In the genomic region with DNA sequence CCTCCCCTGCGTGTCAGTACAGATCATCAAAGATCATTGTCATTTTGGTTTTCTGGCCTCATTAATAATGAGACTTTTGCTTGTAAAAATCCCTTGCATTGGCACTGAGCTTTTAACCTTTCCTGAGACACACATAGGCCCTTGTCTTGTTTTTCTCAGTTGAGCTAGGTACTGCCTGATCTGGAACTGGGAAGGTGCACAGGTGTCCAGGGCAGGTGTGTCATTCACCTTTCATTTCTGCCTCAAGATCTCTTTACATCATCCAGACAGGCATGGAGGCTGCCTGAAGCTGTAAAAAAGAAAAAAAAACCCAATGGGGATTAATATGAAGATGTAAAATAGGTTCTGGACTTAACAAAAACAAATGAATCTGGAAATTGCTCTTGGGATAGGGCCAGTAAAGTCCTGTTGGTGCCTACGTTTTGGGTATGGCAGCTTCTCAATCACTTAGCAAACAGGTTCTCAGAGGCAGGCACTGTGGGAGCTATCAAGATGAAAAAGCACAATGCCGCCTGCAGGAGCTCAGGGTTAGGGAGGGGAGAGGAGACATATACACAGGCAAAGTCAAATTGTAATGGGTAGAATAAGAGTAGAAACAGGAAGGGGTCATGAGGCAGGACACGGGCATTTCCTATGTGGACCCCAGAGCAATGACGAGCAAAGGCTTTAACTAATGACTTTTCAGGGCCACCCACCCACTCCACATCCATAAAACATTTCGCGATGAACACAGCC, we compare ENCODE assay signal across 8 cellular contexts. TPM values are rescaled to one million over a fixed set of nuclear protein-coding genes. Genes with fewer than 3 reads are reported as not detected.
A peak's percentile ranks its signal among the peaks of the same experiment; 100 is the strongest.
DNase-seq lines count a peak whose midpoint lies in the region; ATAC-seq, FAIRE-seq and TF ChIP-seq lines count a peak whose summit lies in the region.

No MANE protein-coding gene starts in this region.

- H3K36me3 ChIP-seq in DND-41 (ENCODE audit: insufficient read depth, low read length) (no peaks in the 10 kb centered on the region), NT2/D1 (ENCODE audit: insufficient read depth, insufficient read length, low read length) (no peaks in the 10 kb centered on the region), endothelial cell of umbilical vein (ENCODE audit: control insufficient read depth in 2 of 2, extremely low read depth in 1 of 2, insufficient read depth in 2 of 2, low read length in 2 of 2) (no peaks in the 10 kb centered on the region), trophoblast cell (ENCODE audit: control insufficient read depth in 1 of 2, insufficient read depth in 2 of 2, low read length in 2 of 2) (no peaks in the 10 kb centered on the region)

- POLR2A ChIA-PET in endothelial cell of umbilical vein (lab: Charles Lee): no interaction called here

- H3K27ac ChIP-seq in DND-41 (ENCODE audit: low read length) (peak overlapping the region; percentile 79), endothelial cell of umbilical vein (ENCODE audit: insufficient read depth, low read depth, low read length) (no peak overlapping the region), trophoblast cell (ENCODE audit: low read depth, low read length) (no peak overlapping the region)

- dilution Hi-C loops in endothelial cell of umbilical vein (cut with MboI; ENCODE audit: extremely low pct_ligation_motif_present, low sequenced_read_pairs): no loop called here

- no peaks in the 10 kb centered on the region for H3K9me1 ChIP-seq in endothelial cell of umbilical vein (replicated peaks; ENCODE audit: control insufficient read depth, extremely low read depth, insufficient read depth, low read length)

- no peak overlapping the region for H3K23ac ChIP-seq in trophoblast cell (ENCODE audit: low read length)

- intact Hi-C loops in endothelial cell of umbilical vein (cut with micrococcal nuclease): no loop called here

- TF ChIP-seq CTCF in DND-41 (IDR thresholded peaks at IDR 0.05; ENCODE audit: borderline replicate concordance, extremely low read depth, low read length, poor library complexity, severe bottlenecking): no peak
- no peak for TF ChIP-seq CTCF in endothelial cell of umbilical vein (IDR thresholded peaks at IDR 0.05; ENCODE audit: extremely low read depth in 1 of 2, insufficient read depth in 1 of 2, low read depth in 1 of 2, low read length in 2 of 2)

- H3K4me2 ChIP-seq in DND-41 (ENCODE audit: insufficient read depth, low read length): peak overlapping the region; percentile 78
- peak overlapping the region; percentile 5 for H3K4me2 ChIP-seq in endothelial cell of umbilical vein (ENCODE audit: insufficient read depth, low read length)
- H3K4me2 ChIP-seq in trophoblast cell (ENCODE audit: low read length): peak overlapping the region; percentile 68

- peak overlapping the region in 1 of 2 experiments; percentile 84; a peak in 3 of 4 replicates for H3K4me3 ChIP-seq in DND-41 (ENCODE audit: low read depth in 1 of 2, low read length in 2 of 2)
- peak overlapping the region; percentile 64 for H3K4me3 ChIP-seq in NT2/D1 (ENCODE audit: insufficient read length, low read depth)
- H3K4me3 ChIP-seq in endothelial cell of umbilical vein (replicated peaks in 1 of 3; ENCODE audit: insufficient read depth in 1 of 3, low read depth in 1 of 3, low read length in 3 of 3): no peak overlapping the region
- H3K4me3 ChIP-seq in trophoblast cell (ENCODE audit: low read depth, low read length): no peak overlapping the region

- H2BK120ac ChIP-seq in trophoblast cell (ENCODE audit: insufficient read depth, low read length, poor library complexity): no peak overlapping the region

- H3K4me1 ChIP-seq in DND-41 (ENCODE audit: insufficient read depth, low read length): peaks cover 44% of the 10 kb centered on the region
- H3K4me1 ChIP-seq in NT2/D1 (ENCODE audit: insufficient read depth, insufficient read length): peaks cover 28% of the 10 kb centered on the region
- peaks cover 5% of the 10 kb centered on the region for H3K4me1 ChIP-seq in endothelial cell of umbilical vein (ENCODE audit: control insufficient read depth, extremely low read depth, insufficient read depth, low read length)
- peaks cover 11 to 15% of the 10 kb centered on the region in 2 experiments for H3K4me1 ChIP-seq in trophoblast cell (ENCODE audit: control insufficient read depth in 1 of 2, insufficient read depth in 2 of 2, low read length in 2 of 2)

- no peak overlapping the region for H4K91ac ChIP-seq in trophoblast cell (ENCODE audit: low read depth, low read length)

- no peaks in the 10 kb centered on the region for H3K27me3 ChIP-seq in DND-41 (ENCODE audit: insufficient read depth, low read length, poor library complexity)
- H3K27me3 ChIP-seq in NT2/D1 (ENCODE audit: insufficient read depth, insufficient read length): peaks cover 7% of the 10 kb centered on the region
- peaks cover 0 to 6% of the 10 kb centered on the region in 2 experiments for H3K27me3 ChIP-seq in endothelial cell of umbilical vein (ENCODE audit: control insufficient read depth in 2 of 2, insufficient read depth in 2 of 2, low read length in 2 of 2)
- H3K27me3 ChIP-seq in trophoblast cell (ENCODE audit: insufficient read depth, low read length): peaks cover 35% of the 10 kb centered on the region

- BruUV-seq in endothelial cell of umbilical vein (replicated peaks; lab: Mats Ljungman, UMichigan): no TSS peak

- TF ChIP-seq POLR2A in endothelial cell of umbilical vein (IDR thresholded peaks at IDR 0.05; ENCODE audit: low read depth, low read length): no peak

- H4K12ac ChIP-seq in trophoblast cell (ENCODE audit: low read depth, low read length): no peak overlapping the region

- H2AFZ ChIP-seq in DND-41 (ENCODE audit: low read depth, low read length) (peak overlapping the region; percentile 85), endothelial cell of umbilical vein (ENCODE audit: low read depth, low read length) (peak overlapping the region; percentile 87), trophoblast cell (ENCODE audit: insufficient read depth, low read length, poor library complexity) (no peak overlapping the region)

- H2BK12ac ChIP-seq in trophoblast cell (ENCODE audit: low read length): no peak overlapping the region

- H4K20me1 ChIP-seq in DND-41 (ENCODE audit: insufficient read depth, low read length) (peaks cover 21% of the 10 kb centered on the region), endothelial cell of umbilical vein (replicated peaks; ENCODE audit: control insufficient read depth, extremely low read depth, insufficient read depth, low read length) (no peaks in the 10 kb centered on the region)

- no peak overlapping the region for H3K14ac ChIP-seq in trophoblast cell (ENCODE audit: low read length)

- H3K18ac ChIP-seq in trophoblast cell (ENCODE audit: low read length): no peak overlapping the region

- ATAC-seq in DND-41 (ENCODE audit: insufficient read depth, low read depth): no peak
- ATAC-seq in HG03039 (IDR thresholded peaks at IDR 0.05; ENCODE audit: unreplicated experiment): no peak
- ATAC-seq in GM19467 (IDR thresholded peaks at IDR 0.05; ENCODE audit: unreplicated experiment): no peak
- ATAC-seq in HG02623 (IDR thresholded peaks at IDR 0.05; ENCODE audit: unreplicated experiment): no peak

- CTCF ChIA-PET in endothelial cell of umbilical vein (lab: Charles Lee): interaction anchor here (1.1 to 18.2 kb wide), 16 partner anchors 10 to 287 kb away, joined by 3 to 1577 read pairs (median 22); a partner anchor contains a TSS

- peaks cover 27% of the 10 kb centered on the region for H3K79me2 ChIP-seq in DND-41 (ENCODE audit: insufficient read depth, low read length)
- no peaks in the 10 kb centered on the region for H3K79me2 ChIP-seq in endothelial cell of umbilical vein (ENCODE audit: control insufficient read depth, insufficient read depth, low read length)
- no peaks in the 10 kb centered on the region for H3K79me2 ChIP-seq in trophoblast cell (ENCODE audit: control insufficient read depth, insufficient read depth, low read length, poor library complexity)

- no peak overlapping the region for H3K4ac ChIP-seq in trophoblast cell (ENCODE audit: low read depth, low read length)

- WGBS in trophoblast cell (ENCODE audit: extremely low coverage, insufficient coverage, insufficient read length): no CpG with 5 or more reads among the region's 7 CpGs

- H2AK5ac ChIP-seq in trophoblast cell (ENCODE audit: low read length): no peak overlapping the region

- DNase-seq in DND-41: no peak
- no peak for DNase-seq in NT2/D1 (ENCODE audit: low read depth, low spot score)
- DNase-seq in endothelial cell of umbilical vein (ENCODE audit: low read depth, low spot score): peak; percentile 3
- DNase-seq in trophoblast cell: no peak
- DNase-seq in NCI-H187 treated with DMSO at 0.1 percent for 48 hours (lab: John Stamatoyannopoulos, UW): no peak

- H4K8ac ChIP-seq in trophoblast cell (ENCODE audit: low read depth, low read length): no peak overlapping the region

- no peaks in the 10 kb centered on the region for H3K9me3 ChIP-seq in DND-41 (ENCODE audit: insufficient read depth, low read length, severe bottlenecking)
- H3K9me3 ChIP-seq in NT2/D1 (ENCODE audit: insufficient read depth, low read length): no peaks in the 10 kb centered on the region
- H3K9me3 ChIP-seq in endothelial cell of umbilical vein (replicated peaks; ENCODE audit: control insufficient read depth, insufficient read depth, low read length): no peaks in the 10 kb centered on the region
- H3K9me3 ChIP-seq in trophoblast cell (ENCODE audit: insufficient read depth, low read depth, low read length): peaks cover 4% of the 10 kb centered on the region

- H3K9ac ChIP-seq in DND-41 (ENCODE audit: low read depth, low read length) (peak overlapping the region; percentile 57), NT2/D1 (ENCODE audit: insufficient read length, low read depth) (peak overlapping the region; percentile 93), endothelial cell of umbilical vein (replicated peaks; ENCODE audit: extremely low read depth, insufficient read depth, low read length) (no peak overlapping the region), trophoblast cell (ENCODE audit: low read length) (no peak overlapping the region)

- no peaks in the 10 kb centered on the region for H3K79me1 ChIP-seq in trophoblast cell (ENCODE audit: low read length)

- no peak overlapping the region for H2BK5ac ChIP-seq in trophoblast cell (ENCODE audit: low read depth, low read length, poor library complexity)

- no peak for FAIRE-seq in endothelial cell of umbilical vein (lab: Jason Lieb, UNC)

RNA-seq across cellular contexts. Expression of a gene that starts 1.0 kb away (rescaled TPM):
- total RNA-seq in endothelial cell of umbilical vein: 12.3 and 22.5 TPM in 2 replicates
- 6.7 and 7.3 TPM in 2 replicates for polyA plus RNA-seq in endothelial cell of umbilical vein
- polyA plus RNA-seq in endothelial cell of umbilical vein (2011; cell fraction: cytosol; rRNA removed): 4.8 and 5.6 TPM in 2 replicates
- 15.1 and 17.0 TPM in 2 replicates for polyA plus RNA-seq in endothelial cell of umbilical vein (2011; cell fraction: nucleus; rRNA removed)
- 6.3 and 7.9 TPM in 2 replicates for polyA plus RNA-seq in endothelial cell of umbilical vein (2012)
- 7.6 and 7.9 TPM in 2 replicates for polyA minus RNA-seq in endothelial cell of umbilical vein
- polyA minus RNA-seq in endothelial cell of umbilical vein (2011; cell fraction: cytosol; rRNA and poly(A)+ RNA removed): 1.9 TPM
- polyA minus RNA-seq in endothelial cell of umbilical vein (2011; cell fraction: nucleus; rRNA and poly(A)+ RNA removed): 11.0 and 13.2 TPM in 2 replicates
- 0.83 and 1.00 TPM in 2 replicates for polyA plus RNA-seq in trophoblast cell (2013)

RNA-seq across cellular contexts. Expression of a gene that starts 58.8 kb away (rescaled TPM):
- 0.05 TPM in 1 of 2 replicates, not detected in the other for total RNA-seq in endothelial cell of umbilical vein
- 0.02 and 0.03 TPM in 2 replicates for polyA plus RNA-seq in endothelial cell of umbilical vein
- 0.01 TPM in 2 replicates for polyA plus RNA-seq in endothelial cell of umbilical vein (2011; cell fraction: cytosol; rRNA removed)
- 0.04 TPM in 1 of 2 replicates, not detected in the other for polyA plus RNA-seq in endothelial cell of umbilical vein (2011; cell fraction: nucleus; rRNA removed)
- 0.04 TPM in 2 replicates for polyA plus RNA-seq in endothelial cell of umbilical vein (2012)
- polyA minus RNA-seq in endothelial cell of umbilical vein: 0.10 and 0.30 TPM in 2 replicates
- polyA minus RNA-seq in endothelial cell of umbilical vein (2011; cell fraction: cytosol; rRNA and poly(A)+ RNA removed): not detected
- not detected in 2 replicates for polyA minus RNA-seq in endothelial cell of umbilical vein (2011; cell fraction: nucleus; rRNA and poly(A)+ RNA removed)
- polyA plus RNA-seq in trophoblast cell (2013): 0.04 and 0.07 TPM in 2 replicates

Comparison
In these comparisons a context has a peak if more than half of its experiments do, and no peak if none do; other contexts are left out.
1. H3K4me2 ChIP-seq: peak in every context shown above with its lines; median percentile 78 in DND-41; 68 in trophoblast cell; 5 in endothelial cell of umbilical vein.
2. H3K9ac ChIP-seq: peak in DND-41 (single experiment) and NT2/D1 (single experiment); none in endothelial cell of umbilical vein (single experiment) and trophoblast cell (single experiment).